In genomic region chr17:45283711-45284110, GRCh38 we compare ENCODE assay signal across 10 cellular contexts. TPM values are rescaled to one million over a fixed set of nuclear protein-coding genes. Genes with fewer than 3 reads are reported as not detected.
A peak's percentile ranks its signal among the peaks of the same experiment; 100 is the strongest.
DNase-seq lines count a peak whose midpoint lies in the region; ATAC-seq, FAIRE-seq and TF ChIP-seq lines count a peak whose summit lies in the region.
"Had no signal": no experiment of that assay in that cellular context is flagged by ENCODE, and none has a peak within 500 bp of the region (broad histone marks: within the 10 kb centered on the region; RNA-seq: fewer than 3 reads in every experiment).

No MANE protein-coding gene starts in this region.

- peaks cover 27% of the 10 kb centered on the region for H3K4me1 Mint-ChIP-seq in chondrocyte (ENCODE audit: low read depth)

- 80 to 91% (median 81%) methylated on average over 9 to 10 of the region's 10 CpGs for WGBS in psoas muscle, 3 donors

- H3K27ac Mint-ChIP-seq in chondrocyte (ENCODE audit: unreplicated experiment), result peak overlapping the region; percentile 86

- no peaks in the 10 kb centered on the region for H3K27me3 Mint-ChIP-seq in chondrocyte (ENCODE audit: low read depth)

- H3K36me3 ChIP-seq in RWPE2 (ENCODE audit: low read depth) (peaks cover 79% of the 10 kb centered on the region), psoas muscle (ENCODE audit: insufficient read depth in 1 of 2, low read depth in 1 of 2) (peaks cover 3 to 88% of the 10 kb centered on the region in 2 donors)

- TF ChIP-seq CTCF in RWPE2 (IDR thresholded peaks at IDR 0.05; ENCODE audit: poor library complexity, severe bottlenecking), result no peak
- TF ChIP-seq CTCF in chondrocyte (IDR thresholded peaks at IDR 0.05), result no peak
- no peak for TF ChIP-seq CTCF in psoas muscle (IDR thresholded peaks at IDR 0.05)

- peaks cover 18% of the 10 kb centered on the region for H3K36me3 Mint-ChIP-seq in chondrocyte (ENCODE audit: low read depth)

- no peak overlapping the region for H3K4me3 Mint-ChIP-seq in chondrocyte (ENCODE audit: unreplicated experiment)

- no peaks in the 10 kb centered on the region for H3K27me3 ChIP-seq in RWPE2 (ENCODE audit: insufficient read depth, poor library complexity, severe bottlenecking)
- H3K27me3 ChIP-seq in psoas muscle (ENCODE audit: insufficient read depth in 3 of 3, low read length in 2 of 3), result no peaks in the 10 kb centered on the region

- DNase-seq in GM12892 (ENCODE audit: insufficient read length), result no peak
- DNase-seq in RWPE2 (ENCODE audit: low spot score), result no peak
- no peak for DNase-seq in chondrocyte (ENCODE audit: low spot score)
- DNase-seq in psoas muscle, result peak in 1 of 2 donors; percentile 36
- no peak for DNase-seq in activated CD4-positive, CD25-positive, alpha-beta regulatory T cell (lab: John Stamatoyannopoulos, UW)
- DNase-seq in NCI-H1092 (lab: John Stamatoyannopoulos, UW), result no peak
- DNase-seq in NCI-H2081 treated with DMSO at 0.1 percent for 48 hours (lab: John Stamatoyannopoulos, UW), result no peak

- peaks cover 9% of the 10 kb centered on the region for H3K4me1 ChIP-seq in RWPE2 (ENCODE audit: insufficient read depth, poor library complexity, severe bottlenecking)
- H3K4me1 ChIP-seq in psoas muscle, result peaks cover 73% of the 10 kb centered on the region

- H3K9me3 Mint-ChIP-seq in chondrocyte (ENCODE audit: low read depth), result no peaks in the 10 kb centered on the region

- intact Hi-C loops in psoas muscle (cut with DNase I), result loop anchor here in 1 of 2 donors (5.0 kb wide), 1 partner anchor 34 kb away; the partner anchor contains the start of gene MAP3K14

- FAIRE-seq in GM12892 (lab: Jason Lieb, UNC), result peak; percentile 14

- ATAC-seq in RWPE2 (ENCODE audit: low read depth), result no peak
- ATAC-seq in psoas muscle, result peak in 1 of 4 donors; percentile 0

- peak overlapping the region; percentile 28 for H3K27ac ChIP-seq in RWPE2 (ENCODE audit: poor library complexity, severe bottlenecking)
- peak overlapping the region; percentile 96 for H3K27ac ChIP-seq in psoas muscle

- H3K4me3 ChIP-seq in RWPE2 (ENCODE audit: severe bottlenecking) (no peak overlapping the region), psoas muscle (no peak overlapping the region)

- TF ChIP-seq POLR2A in GM12892 (IDR thresholded peaks at IDR 0.05; ENCODE audit: low read depth, low read length), result no peak

- no peaks in the 10 kb centered on the region for H3K9me3 ChIP-seq in RWPE2 (ENCODE audit: severe bottlenecking)
- no peaks in the 10 kb centered on the region for H3K9me3 ChIP-seq in psoas muscle

RNA-seq across cellular contexts. Expression of gene SPATA32, which starts 21.8 kb away (rescaled TPM):
- polyA plus RNA-seq in GM12892 (2012; ENCODE audit: missing spikeins), result 0.74 TPM
- total RNA-seq in chondrocyte (not detected in 3 replicates), psoas muscle (under 1 TPM in 1 of 4 donors, not detected in 3; 0.11 TPM)
- polyA plus RNA-seq in psoas muscle, result not detected
- total RNA-seq: lung microvascular endothelial cell, posterior vena cava, subcutaneous adipose tissue had no signal

RNA-seq across cellular contexts. Expression of gene MAP3K14, which starts 33.1 kb away (rescaled TPM):
- 13.9 TPM for polyA plus RNA-seq in GM12892 (2012; ENCODE audit: missing spikeins)
- total RNA-seq in chondrocyte (3.9 to 8.6 TPM (median 5.2 TPM) in 3 replicates), psoas muscle (10 to 100 TPM; 21.8 to 53.5 (median 30.1) TPM)
- polyA plus RNA-seq in psoas muscle, result 10 to 100 TPM; 12.4 to 28.1 (median 24.6) TPM
